In the genomic region with DNA sequence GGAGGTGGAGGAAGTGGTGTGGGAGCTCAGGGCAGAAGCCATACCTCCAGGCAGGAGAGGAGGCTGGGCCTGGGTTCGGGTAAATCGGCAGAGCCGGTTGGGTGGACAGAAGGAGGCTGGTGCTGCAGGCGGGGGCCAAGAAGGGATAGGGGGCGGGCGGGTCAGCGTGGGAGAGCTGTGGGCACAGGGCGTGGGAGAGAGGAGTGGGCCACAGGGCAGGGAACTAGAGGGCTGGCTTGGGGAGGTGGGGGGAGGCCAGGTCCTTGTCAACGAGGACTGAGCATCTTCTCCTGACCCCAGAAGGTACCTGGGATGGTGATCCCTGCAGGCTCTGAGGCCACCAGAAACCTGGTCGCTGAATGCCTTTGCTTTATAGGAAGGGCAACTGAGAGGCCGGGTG, we compare ENCODE assay signal across 1 cellular context.
A peak's percentile ranks its signal among the peaks of the same experiment; 100 is the strongest.
TF ChIP-seq lines count a peak whose summit lies in the region.

No MANE protein-coding gene starts in this region.

TF ChIP-seq in HEK293, 187 proteins besides CTCF, POLR2A, EP300 and RAD21 (continued from another document):
- TF ChIP-seq, protein P1, sequence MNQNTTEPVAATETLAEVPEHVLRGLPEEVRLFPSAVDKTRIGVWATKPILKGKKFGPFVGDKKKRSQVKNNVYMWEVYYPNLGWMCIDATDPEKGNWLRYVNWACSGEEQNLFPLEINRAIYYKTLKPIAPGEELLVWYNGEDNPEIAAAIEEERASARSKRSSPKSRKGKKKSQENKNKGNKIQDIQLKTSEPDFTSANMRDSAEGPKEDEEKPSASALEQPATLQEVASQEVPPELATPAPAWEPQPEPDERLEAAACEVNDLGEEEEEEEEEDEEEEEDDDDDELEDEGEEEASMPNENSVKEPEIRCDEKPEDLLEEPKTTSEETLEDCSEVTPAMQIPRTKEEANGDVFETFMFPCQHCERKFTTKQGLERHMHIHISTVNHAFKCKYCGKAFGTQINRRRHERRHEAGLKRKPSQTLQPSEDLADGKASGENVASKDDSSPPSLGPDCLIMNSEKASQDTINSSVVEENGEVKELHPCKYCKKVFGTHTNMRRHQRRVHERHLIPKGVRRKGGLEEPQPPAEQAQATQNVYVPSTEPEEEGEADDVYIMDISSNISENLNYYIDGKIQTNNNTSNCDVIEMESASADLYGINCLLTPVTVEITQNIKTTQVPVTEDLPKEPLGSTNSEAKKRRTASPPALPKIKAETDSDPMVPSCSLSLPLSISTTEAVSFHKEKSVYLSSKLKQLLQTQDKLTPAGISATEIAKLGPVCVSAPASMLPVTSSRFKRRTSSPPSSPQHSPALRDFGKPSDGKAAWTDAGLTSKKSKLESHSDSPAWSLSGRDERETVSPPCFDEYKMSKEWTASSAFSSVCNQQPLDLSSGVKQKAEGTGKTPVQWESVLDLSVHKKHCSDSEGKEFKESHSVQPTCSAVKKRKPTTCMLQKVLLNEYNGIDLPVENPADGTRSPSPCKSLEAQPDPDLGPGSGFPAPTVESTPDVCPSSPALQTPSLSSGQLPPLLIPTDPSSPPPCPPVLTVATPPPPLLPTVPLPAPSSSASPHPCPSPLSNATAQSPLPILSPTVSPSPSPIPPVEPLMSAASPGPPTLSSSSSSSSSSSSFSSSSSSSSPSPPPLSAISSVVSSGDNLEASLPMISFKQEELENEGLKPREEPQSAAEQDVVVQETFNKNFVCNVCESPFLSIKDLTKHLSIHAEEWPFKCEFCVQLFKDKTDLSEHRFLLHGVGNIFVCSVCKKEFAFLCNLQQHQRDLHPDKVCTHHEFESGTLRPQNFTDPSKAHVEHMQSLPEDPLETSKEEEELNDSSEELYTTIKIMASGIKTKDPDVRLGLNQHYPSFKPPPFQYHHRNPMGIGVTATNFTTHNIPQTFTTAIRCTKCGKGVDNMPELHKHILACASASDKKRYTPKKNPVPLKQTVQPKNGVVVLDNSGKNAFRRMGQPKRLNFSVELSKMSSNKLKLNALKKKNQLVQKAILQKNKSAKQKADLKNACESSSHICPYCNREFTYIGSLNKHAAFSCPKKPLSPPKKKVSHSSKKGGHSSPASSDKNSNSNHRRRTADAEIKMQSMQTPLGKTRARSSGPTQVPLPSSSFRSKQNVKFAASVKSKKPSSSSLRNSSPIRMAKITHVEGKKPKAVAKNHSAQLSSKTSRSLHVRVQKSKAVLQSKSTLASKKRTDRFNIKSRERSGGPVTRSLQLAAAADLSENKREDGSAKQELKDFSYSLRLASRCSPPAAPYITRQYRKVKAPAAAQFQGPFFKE (tag by site-specific recombination; IDR thresholded peaks at IDR 0.05; ENCODE audit: borderline replicate concordance) = no peak
- TF ChIP-seq ZFHX2 (tag by site-specific recombination; conservative IDR thresholded peaks at IDR 0.05) = 0 out of 2 replicates have a peak, but pooled peaks have one; percentile 26
- TF ChIP-seq, protein P2, sequence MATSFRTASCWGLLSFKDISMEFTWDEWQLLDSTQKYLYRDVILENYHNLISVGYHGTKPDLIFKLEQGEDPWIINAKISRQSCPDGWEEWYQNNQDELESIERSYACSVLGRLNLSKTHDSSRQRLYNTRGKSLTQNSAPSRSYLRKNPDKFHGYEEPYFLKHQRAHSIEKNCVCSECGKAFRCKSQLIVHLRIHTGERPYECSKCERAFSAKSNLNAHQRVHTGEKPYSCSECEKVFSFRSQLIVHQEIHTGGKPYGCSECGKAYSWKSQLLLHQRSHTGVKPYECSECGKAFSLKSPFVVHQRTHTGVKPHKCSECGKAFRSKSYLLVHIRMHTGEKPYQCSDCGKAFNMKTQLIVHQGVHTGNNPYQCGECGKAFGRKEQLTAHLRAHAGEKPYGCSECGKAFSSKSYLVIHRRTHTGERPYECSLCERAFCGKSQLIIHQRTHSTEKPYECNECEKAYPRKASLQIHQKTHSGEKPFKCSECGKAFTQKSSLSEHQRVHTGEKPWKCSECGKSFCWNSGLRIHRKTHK (tag by site-specific recombination; IDR thresholded peaks at IDR 0.05) = no peak
- TF ChIP-seq, protein P3, sequence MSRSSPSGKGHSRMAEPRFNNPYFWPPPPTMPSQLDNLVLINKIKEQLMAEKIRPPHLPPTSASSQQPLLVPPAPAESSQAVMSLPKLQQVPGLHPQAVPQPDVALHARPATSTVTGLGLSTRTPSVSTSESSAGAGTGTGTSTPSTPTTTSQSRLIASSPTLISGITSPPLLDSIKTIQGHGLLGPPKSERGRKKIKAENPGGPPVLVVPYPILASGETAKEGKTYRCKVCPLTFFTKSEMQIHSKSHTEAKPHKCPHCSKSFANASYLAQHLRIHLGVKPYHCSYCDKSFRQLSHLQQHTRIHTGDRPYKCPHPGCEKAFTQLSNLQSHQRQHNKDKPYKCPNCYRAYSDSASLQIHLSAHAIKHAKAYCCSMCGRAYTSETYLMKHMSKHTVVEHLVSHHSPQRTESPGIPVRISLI (tag by site-specific recombination; IDR thresholded peaks at IDR 0.05) = no peak
